ENCODE assay signal across 14 cellular contexts in genomic region chr13:99332456-99332855, GRCh38. TPM values are rescaled to one million over a fixed set of nuclear protein-coding genes. Genes with fewer than 3 reads are reported as not detected.
A peak's percentile ranks its signal among the peaks of the same experiment; 100 is the strongest.
DNase-seq lines count a peak whose midpoint lies in the region; ATAC-seq and TF ChIP-seq lines count a peak whose summit lies in the region.
"Had no signal": no experiment of that assay in that cellular context is flagged by ENCODE, and none has a peak within 500 bp of the region (broad histone marks: within the 10 kb centered on the region; RNA-seq: fewer than 3 reads in every experiment).

No MANE protein-coding gene starts in this region.

- ATAC-seq in GM19035 (IDR thresholded peaks at IDR 0.05; ENCODE audit: unreplicated experiment) (peak; percentile 9), GM21526 (IDR thresholded peaks at IDR 0.05; ENCODE audit: low FRiP score, unreplicated experiment) (peak; percentile 16), HG02973 (IDR thresholded peaks at IDR 0.05; ENCODE audit: unreplicated experiment) (no peak)

- H3K9me3 ChIP-seq in Karpas-422 (ENCODE audit: low read length) = no peaks in the 10 kb centered on the region

- no peak for TF ChIP-seq CTCF in mesothelial cell of epicardium (IDR thresholded peaks at IDR 0.05; ENCODE audit: unreplicated experiment)

- peaks cover 71% of the 10 kb centered on the region for H3K4me1 ChIP-seq in Karpas-422 (ENCODE audit: low read length)

- no peaks in the 10 kb centered on the region for H3K27me3 ChIP-seq in Karpas-422 (ENCODE audit: low read length)

- POLR2A ChIA-PET in HEK293T (lab: Yijun Ruan, JAX) = no interaction called here

- H3K27ac ChIP-seq in Karpas-422 (ENCODE audit: low read length) = peak overlapping the region; percentile 95
- H3K27ac ChIP-seq: epithelial cell of prostate had no signal

- peaks cover 24% of the 10 kb centered on the region for H3K36me3 Mint-ChIP-seq in mesothelial cell of epicardium

- no peak overlapping the region for H3K4me3 Mint-ChIP-seq in mesothelial cell of epicardium
- H3K4me3 Mint-ChIP-seq: central memory CD8-positive, alpha-beta T cell had no signal

- H3K9me2 ChIP-seq in Karpas-422 (replicated peaks; ENCODE audit: insufficient read depth, low read length) = no peaks in the 10 kb centered on the region

- peak overlapping the region; percentile 51 for H3K27ac Mint-ChIP-seq in mesothelial cell of epicardium

- no peak overlapping the region for H3K4me3 ChIP-seq in Karpas-422 (ENCODE audit: low read length)

- CTCF ChIA-PET in HEK293T (lab: Yijun Ruan, JAX) = no interaction called here

- no peak overlapping the region for H3K9ac ChIP-seq in Karpas-422 (ENCODE audit: low read length)

- no peaks in the 10 kb centered on the region for H3K4me1 Mint-ChIP-seq in mesothelial cell of epicardium

- peak overlapping the region; percentile 15 for H3K4me2 ChIP-seq in Karpas-422 (ENCODE audit: low read depth, low read length, poor library complexity, severe bottlenecking)

- H3K9me3 Mint-ChIP-seq in mesothelial cell of epicardium = no peaks in the 10 kb centered on the region
- H3K9me3 Mint-ChIP-seq: central memory CD8-positive, alpha-beta T cell; naive B cell had no signal

- no peaks in the 10 kb centered on the region for H3K27me3 Mint-ChIP-seq in mesothelial cell of epicardium (ENCODE audit: low read depth)
- H3K27me3 Mint-ChIP-seq: central memory CD8-positive, alpha-beta T cell; naive B cell had no signal

- peaks cover 4% of the 10 kb centered on the region; the same call in 1 of the 2 replicates for H3K36me3 ChIP-seq in Karpas-422 (ENCODE audit: insufficient read depth, low read length)

- H4K20me1 ChIP-seq in Karpas-422 (ENCODE audit: insufficient read depth, low read depth, low read length) = no peaks in the 10 kb centered on the region

- H2AFZ ChIP-seq in Karpas-422 (ENCODE audit: low read length) = no peak overlapping the region

- H3K79me2 ChIP-seq in Karpas-422 (ENCODE audit: low read length) = peaks cover 4% of the 10 kb centered on the region; the same call in 1 of the 2 replicates

- DNase-seq in Karpas-422 (no peak), mesothelial cell of epicardium (ENCODE audit: low spot score in 2 of 2, unreplicated experiment in 2 of 2) (no peak), HEK293T (ENCODE audit: extremely low spot score) (no peak)
- no peak for DNase-seq in stimulated activated CD4-positive, alpha-beta T cell treated with anti-CD3 and anti-CD28 coated beads, Interleukin-4, amount 100 ng/mL, for 24 hours
- DNase-seq: activated CD8-positive, alpha-beta memory T cell treated with anti-CD3 and anti-CD28 coated beads for 24 hours; naive B cell; NCI-H524 treated with DMSO at 0.1 percent for 48 hours; Right ventricle myocardium superior had no signal

TF ChIP-seq in HEK293T, 16 proteins besides CTCF, POLR2A, EP300 and RAD21:
- TF ChIP-seq TARDBP (IDR thresholded peaks at IDR 0.05) = no peak
- no peak for TF ChIP-seq ZNF384 (IDR thresholded peaks at IDR 0.05)
- no peak for TF ChIP-seq LEF1 (IDR thresholded peaks at IDR 0.05; ENCODE audit: borderline replicate concordance)
- TF ChIP-seq FOXK2 (IDR thresholded peaks at IDR 0.05) = no peak
- TF ChIP-seq SP1 (IDR thresholded peaks at IDR 0.05) = no peak
- TF ChIP-seq PKNOX1 (IDR thresholded peaks at IDR 0.05) = no peak
- TF ChIP-seq ARNT (IDR thresholded peaks at IDR 0.05) = no peak
- TF ChIP-seq FOXA1 (IDR thresholded peaks at IDR 0.05) = no peak
- TF ChIP-seq NFRKB (IDR thresholded peaks at IDR 0.05) = no peak
- no peak for TF ChIP-seq CTBP1 (IDR thresholded peaks at IDR 0.05; ENCODE audit: borderline replicate concordance)
- no peak for TF ChIP-seq ELF4 (IDR thresholded peaks at IDR 0.05)
- TF ChIP-seq FOXM1 (IDR thresholded peaks at IDR 0.05; ENCODE audit: borderline replicate concordance) = no peak
- TF ChIP-seq L3MBTL2 (conservative IDR thresholded peaks at IDR 0.05) = no peak
- TF ChIP-seq HDGF (IDR thresholded peaks at IDR 0.05; ENCODE audit: borderline replicate concordance) = no peak
- no peak for TF ChIP-seq SUZ12 (IDR thresholded peaks at IDR 0.05)
- TF ChIP-seq BHLHE40 (IDR thresholded peaks at IDR 0.05; ENCODE audit: borderline replicate concordance) = no peak

RNA-seq across cellular contexts. Expression of gene GPR183, which starts 25.3 kb away (rescaled TPM):
- 0.11 TPM in 1 of 2 replicates, not detected in the other for total RNA-seq in Karpas-422 (2014; rRNA removed; shearing (Covaris generic); ENCODE audit: low replicate concordance)
- total RNA-seq in mesothelial cell of epicardium = 0.14 to 0.25 TPM (median 0.16 TPM) in 3 replicates
- total RNA-seq: H1 had no signal
